ENCODE assay signal across 1 cellular context in genomic region chr2:135037831-135038230, GRCh38.
TF ChIP-seq lines count a peak whose summit lies in the region.

No MANE protein-coding gene starts in this region.

TF ChIP-seq in SK-N-SH, 30 proteins besides CTCF, POLR2A, EP300 and RAD21 (continued from another document):
- no peak for TF ChIP-seq TEAD4 (IDR thresholded peaks at IDR 0.05; ENCODE audit: borderline replicate concordance, insufficient read depth)
